1 cellular context compared by ENCODE assay signal in the genomic region with DNA sequence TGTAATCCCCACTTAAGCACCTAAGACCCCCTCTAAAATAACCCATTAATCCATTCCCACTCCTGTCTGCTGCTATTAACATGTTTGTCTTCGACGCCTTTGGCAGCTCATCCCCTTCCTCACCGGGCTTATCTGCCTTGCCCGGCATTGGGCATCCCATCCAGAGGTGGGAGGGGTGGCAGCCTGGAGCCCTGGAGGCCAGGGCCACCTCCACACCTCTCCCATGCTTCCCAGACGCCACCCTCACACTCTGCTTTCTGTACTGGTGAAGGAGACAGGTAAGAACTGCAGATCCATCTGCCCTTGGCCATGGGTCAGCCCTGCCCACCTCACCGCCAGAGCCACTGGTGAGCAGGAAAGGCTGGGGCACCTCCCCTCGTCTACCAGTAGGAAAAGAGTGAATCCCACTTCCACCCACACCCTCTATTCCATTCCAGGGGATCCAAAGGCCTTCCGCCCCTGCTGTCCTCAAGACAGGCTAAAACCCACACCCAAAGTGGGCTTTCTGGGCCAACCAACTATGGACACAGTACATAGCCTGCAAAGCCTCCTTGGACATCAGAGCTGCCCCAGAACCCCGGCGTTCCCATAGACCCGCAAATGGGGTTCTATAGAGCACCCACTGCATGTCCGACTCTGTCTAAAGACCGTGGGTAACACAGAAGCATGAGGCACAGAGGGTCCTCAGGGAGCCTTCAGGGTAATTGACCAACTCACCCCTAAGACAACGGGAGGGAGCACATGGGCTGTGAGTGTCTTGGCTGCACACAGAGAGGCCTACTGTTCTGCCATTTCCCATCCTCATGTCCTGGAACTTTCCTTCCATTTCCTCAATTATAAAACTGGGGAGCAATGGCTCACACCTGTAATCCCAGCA.
TF ChIP-seq lines count a peak whose summit lies in the region.

No MANE protein-coding gene starts in this region.

TF ChIP-seq in H1, 55 proteins besides CTCF, POLR2A, EP300 and RAD21 (continued from another document):
- no peak for TF ChIP-seq MAFK (IDR thresholded peaks at IDR 0.05; ENCODE audit: low read depth, low read length)
- TF ChIP-seq BRCA1 (IDR thresholded peaks at IDR 0.05; ENCODE audit: low read depth, low read length), result no peak
- no peak for TF ChIP-seq SP4 (IDR thresholded peaks at IDR 0.05; ENCODE audit: low read length)
- TF ChIP-seq, protein P1, sequence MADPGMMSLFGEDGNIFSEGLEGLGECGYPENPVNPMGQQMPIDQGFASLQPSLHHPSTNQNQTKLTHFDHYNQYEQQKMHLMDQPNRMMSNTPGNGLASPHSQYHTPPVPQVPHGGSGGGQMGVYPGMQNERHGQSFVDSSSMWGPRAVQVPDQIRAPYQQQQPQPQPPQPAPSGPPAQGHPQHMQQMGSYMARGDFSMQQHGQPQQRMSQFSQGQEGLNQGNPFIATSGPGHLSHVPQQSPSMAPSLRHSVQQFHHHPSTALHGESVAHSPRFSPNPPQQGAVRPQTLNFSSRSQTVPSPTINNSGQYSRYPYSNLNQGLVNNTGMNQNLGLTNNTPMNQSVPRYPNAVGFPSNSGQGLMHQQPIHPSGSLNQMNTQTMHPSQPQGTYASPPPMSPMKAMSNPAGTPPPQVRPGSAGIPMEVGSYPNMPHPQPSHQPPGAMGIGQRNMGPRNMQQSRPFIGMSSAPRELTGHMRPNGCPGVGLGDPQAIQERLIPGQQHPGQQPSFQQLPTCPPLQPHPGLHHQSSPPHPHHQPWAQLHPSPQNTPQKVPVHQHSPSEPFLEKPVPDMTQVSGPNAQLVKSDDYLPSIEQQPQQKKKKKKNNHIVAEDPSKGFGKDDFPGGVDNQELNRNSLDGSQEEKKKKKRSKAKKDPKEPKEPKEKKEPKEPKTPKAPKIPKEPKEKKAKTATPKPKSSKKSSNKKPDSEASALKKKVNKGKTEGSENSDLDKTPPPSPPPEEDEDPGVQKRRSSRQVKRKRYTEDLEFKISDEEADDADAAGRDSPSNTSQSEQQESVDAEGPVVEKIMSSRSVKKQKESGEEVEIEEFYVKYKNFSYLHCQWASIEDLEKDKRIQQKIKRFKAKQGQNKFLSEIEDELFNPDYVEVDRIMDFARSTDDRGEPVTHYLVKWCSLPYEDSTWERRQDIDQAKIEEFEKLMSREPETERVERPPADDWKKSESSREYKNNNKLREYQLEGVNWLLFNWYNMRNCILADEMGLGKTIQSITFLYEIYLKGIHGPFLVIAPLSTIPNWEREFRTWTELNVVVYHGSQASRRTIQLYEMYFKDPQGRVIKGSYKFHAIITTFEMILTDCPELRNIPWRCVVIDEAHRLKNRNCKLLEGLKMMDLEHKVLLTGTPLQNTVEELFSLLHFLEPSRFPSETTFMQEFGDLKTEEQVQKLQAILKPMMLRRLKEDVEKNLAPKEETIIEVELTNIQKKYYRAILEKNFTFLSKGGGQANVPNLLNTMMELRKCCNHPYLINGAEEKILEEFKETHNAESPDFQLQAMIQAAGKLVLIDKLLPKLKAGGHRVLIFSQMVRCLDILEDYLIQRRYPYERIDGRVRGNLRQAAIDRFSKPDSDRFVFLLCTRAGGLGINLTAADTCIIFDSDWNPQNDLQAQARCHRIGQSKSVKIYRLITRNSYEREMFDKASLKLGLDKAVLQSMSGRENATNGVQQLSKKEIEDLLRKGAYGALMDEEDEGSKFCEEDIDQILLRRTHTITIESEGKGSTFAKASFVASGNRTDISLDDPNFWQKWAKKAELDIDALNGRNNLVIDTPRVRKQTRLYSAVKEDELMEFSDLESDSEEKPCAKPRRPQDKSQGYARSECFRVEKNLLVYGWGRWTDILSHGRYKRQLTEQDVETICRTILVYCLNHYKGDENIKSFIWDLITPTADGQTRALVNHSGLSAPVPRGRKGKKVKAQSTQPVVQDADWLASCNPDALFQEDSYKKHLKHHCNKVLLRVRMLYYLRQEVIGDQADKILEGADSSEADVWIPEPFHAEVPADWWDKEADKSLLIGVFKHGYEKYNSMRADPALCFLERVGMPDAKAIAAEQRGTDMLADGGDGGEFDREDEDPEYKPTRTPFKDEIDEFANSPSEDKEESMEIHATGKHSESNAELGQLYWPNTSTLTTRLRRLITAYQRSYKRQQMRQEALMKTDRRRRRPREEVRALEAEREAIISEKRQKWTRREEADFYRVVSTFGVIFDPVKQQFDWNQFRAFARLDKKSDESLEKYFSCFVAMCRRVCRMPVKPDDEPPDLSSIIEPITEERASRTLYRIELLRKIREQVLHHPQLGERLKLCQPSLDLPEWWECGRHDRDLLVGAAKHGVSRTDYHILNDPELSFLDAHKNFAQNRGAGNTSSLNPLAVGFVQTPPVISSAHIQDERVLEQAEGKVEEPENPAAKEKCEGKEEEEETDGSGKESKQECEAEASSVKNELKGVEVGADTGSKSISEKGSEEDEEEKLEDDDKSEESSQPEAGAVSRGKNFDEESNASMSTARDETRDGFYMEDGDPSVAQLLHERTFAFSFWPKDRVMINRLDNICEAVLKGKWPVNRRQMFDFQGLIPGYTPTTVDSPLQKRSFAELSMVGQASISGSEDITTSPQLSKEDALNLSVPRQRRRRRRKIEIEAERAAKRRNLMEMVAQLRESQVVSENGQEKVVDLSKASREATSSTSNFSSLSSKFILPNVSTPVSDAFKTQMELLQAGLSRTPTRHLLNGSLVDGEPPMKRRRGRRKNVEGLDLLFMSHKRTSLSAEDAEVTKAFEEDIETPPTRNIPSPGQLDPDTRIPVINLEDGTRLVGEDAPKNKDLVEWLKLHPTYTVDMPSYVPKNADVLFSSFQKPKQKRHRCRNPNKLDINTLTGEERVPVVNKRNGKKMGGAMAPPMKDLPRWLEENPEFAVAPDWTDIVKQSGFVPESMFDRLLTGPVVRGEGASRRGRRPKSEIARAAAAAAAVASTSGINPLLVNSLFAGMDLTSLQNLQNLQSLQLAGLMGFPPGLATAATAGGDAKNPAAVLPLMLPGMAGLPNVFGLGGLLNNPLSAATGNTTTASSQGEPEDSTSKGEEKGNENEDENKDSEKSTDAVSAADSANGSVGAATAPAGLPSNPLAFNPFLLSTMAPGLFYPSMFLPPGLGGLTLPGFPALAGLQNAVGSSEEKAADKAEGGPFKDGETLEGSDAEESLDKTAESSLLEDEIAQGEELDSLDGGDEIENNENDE (IDR thresholded peaks at IDR 0.05; ENCODE audit: insufficient replicate concordance, low read length), result no peak
- TF ChIP-seq CREB1 (IDR thresholded peaks at IDR 0.05), result no peak
- no peak for TF ChIP-seq SIX5 (IDR thresholded peaks at IDR 0.05; ENCODE audit: low read depth, low read length)
- no peak for TF ChIP-seq CBX8 (IDR thresholded peaks at IDR 0.05; ENCODE audit: borderline replicate concordance, low read depth, low read length)
